In the genomic region with DNA sequence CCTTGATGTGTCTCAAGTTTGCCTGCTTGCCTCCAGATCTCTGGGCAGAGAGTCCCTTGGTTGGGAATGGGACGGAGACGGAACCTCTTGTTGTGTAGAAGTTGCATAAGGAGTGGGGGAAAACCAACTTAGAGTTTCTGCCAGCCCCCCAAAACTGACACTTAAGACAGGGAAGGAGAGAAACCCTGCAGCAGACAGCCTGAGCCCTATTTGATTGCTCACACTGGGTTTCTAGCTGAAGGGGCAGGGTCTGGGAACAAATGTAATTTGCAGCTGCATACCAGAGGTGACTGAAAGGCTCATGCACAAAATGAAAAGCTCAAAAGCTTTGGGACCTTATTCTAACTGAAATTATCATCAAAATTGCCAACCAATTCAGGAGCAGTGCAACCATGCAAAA, we compare ENCODE assay signal across 26 cellular contexts.
"Had no signal": no experiment of that assay in that cellular context is flagged by ENCODE, and none has a peak within 500 bp of the region (broad histone marks: within the 10 kb centered on the region; RNA-seq: fewer than 3 reads in every experiment).

No MANE protein-coding gene starts in this region.

- H3K4me2 ChIP-seq: KMS-11 had no signal

- H3K4me3 ChIP-seq: ascending aorta, MG63 had no signal

- H3K27ac ChIP-seq: ascending aorta, KMS-11 had no signal

- DNase-seq: activated CD4-positive, alpha-beta memory T cell treated with anti-CD3 and anti-CD28 coated beads for 36 hours; activated CD4-positive, alpha-beta T cell treated with anti-CD3 and anti-CD28 coated beads, Interleukin-2, amount 10 ng/mL, durations not matched to agents 7 days and 5 days; activated CD4-positive, CD25-positive, alpha-beta regulatory T cell; activated CD8-positive, alpha-beta memory T cell treated with anti-CD3 and anti-CD28 coated beads for 24 hours; activated effector memory CD4-positive, alpha-beta T cell treated with anti-CD3 and anti-CD28 coated beads, Interleukin-2, amount 50 U/mL, for 16 hours; activated naive CD4-positive, alpha-beta T cell treated with Interleukin-2 at 50 U/mL for 16 hours; activated naive CD8-positive, alpha-beta T cell treated with anti-CD3 and anti-CD28 coated beads, Interleukin-2, amount 50 U/mL, for 24 hours; activated T-cell treated with anti-CD3 and anti-CD28 coated beads, Interleukin-2, amount 50 U/mL, for 4 hours; amniotic stem cell; MG63; MV-4-11; NCI-H1092 treated with DMSO at 0.1 percent for 48 hours; NCI-H1417 treated with DMSO at 0.1 percent for 48 hours; NCI-H1694; NCI-H2029; NCI-H2107; NCI-H2171 treated with DMSO at 0.1 percent for 48 hours; NCI-H226; NCI-H526 treated with DMSO at 0.1 percent for 48 hours; NCI-H82; SIG-M5; T-helper 17 cell; T-helper 9 cell had no signal

- H3K36me3 ChIP-seq: ascending aorta, MG63 had no signal

- ATAC-seq: activated naive CD4-positive, alpha-beta T cell treated with anti-CD3 and anti-CD28 coated beads, Interleukin-2, amount 50 U/mL, for 72 hours; activated naive CD8-positive, alpha-beta T cell treated with anti-CD3 and anti-CD28 coated beads, Interleukin-2, amount 50 U/mL, for 24 hours; activated T-cell treated with anti-CD3 and anti-CD28 coated beads, Interleukin-2, amount 50 U/mL, for 4 hours; T-helper 17 cell had no signal

- H3K27me3 Mint-ChIP-seq: activated CD4-positive, alpha-beta memory T cell treated with anti-CD3 and anti-CD28 coated beads for 36 hours; activated CD4-positive, alpha-beta T cell treated with anti-CD3 and anti-CD28 coated beads, Interleukin-2, amount 10 ng/mL, durations not matched to agents 7 days and 5 days; activated naive CD8-positive, alpha-beta T cell treated with anti-CD3 and anti-CD28 coated beads, Interleukin-2, amount 50 U/mL, for 24 hours; T-helper 17 cell had no signal

- H3K4me3 Mint-ChIP-seq: activated CD4-positive, alpha-beta memory T cell treated with anti-CD3 and anti-CD28 coated beads for 36 hours; activated CD4-positive, alpha-beta T cell treated with anti-CD3 and anti-CD28 coated beads, Interleukin-2, amount 10 ng/mL, durations not matched to agents 7 days and 5 days; activated naive CD8-positive, alpha-beta T cell treated with anti-CD3 and anti-CD28 coated beads, Interleukin-2, amount 50 U/mL, for 24 hours; activated T-cell treated with anti-CD3 and anti-CD28 coated beads, Interleukin-2, amount 50 U/mL, for 4 hours; T-helper 17 cell had no signal

- H3K4me1 Mint-ChIP-seq: activated CD4-positive, alpha-beta T cell treated with anti-CD3 and anti-CD28 coated beads, Interleukin-2, amount 10 ng/mL, durations not matched to agents 7 days and 5 days; activated naive CD8-positive, alpha-beta T cell treated with anti-CD3 and anti-CD28 coated beads, Interleukin-2, amount 50 U/mL, for 24 hours; T-helper 17 cell had no signal

- H3K36me3 Mint-ChIP-seq: activated CD4-positive, alpha-beta memory T cell treated with anti-CD3 and anti-CD28 coated beads for 36 hours; activated naive CD4-positive, alpha-beta T cell treated with anti-CD3 and anti-CD28 coated beads, Interleukin-2, amount 50 U/mL, for 72 hours had no signal

- H3K4me1 ChIP-seq: ascending aorta had no signal

- H3K27ac Mint-ChIP-seq: activated CD4-positive, alpha-beta memory T cell treated with anti-CD3 and anti-CD28 coated beads for 36 hours; activated CD4-positive, alpha-beta T cell treated with anti-CD3 and anti-CD28 coated beads, Interleukin-2, amount 10 ng/mL, durations not matched to agents 7 days and 5 days; activated naive CD4-positive, alpha-beta T cell treated with anti-CD3 and anti-CD28 coated beads, Interleukin-2, amount 50 U/mL, for 72 hours; activated naive CD8-positive, alpha-beta T cell treated with anti-CD3 and anti-CD28 coated beads, Interleukin-2, amount 50 U/mL, for 24 hours; T-helper 17 cell had no signal

- H3K27me3 ChIP-seq: ascending aorta, MG63 had no signal

- H3K9me3 Mint-ChIP-seq: activated CD4-positive, alpha-beta T cell treated with anti-CD3 and anti-CD28 coated beads, Interleukin-2, amount 10 ng/mL, durations not matched to agents 7 days and 5 days had no signal
